Comparison of ENCODE assay signal across 8 cellular contexts in genomic region chr21:34807146-34807880, GRCh38.
DNase-seq lines count a peak whose midpoint lies in the region; ATAC-seq and TF ChIP-seq lines count a peak whose summit lies in the region.

No MANE protein-coding gene starts in this region.

- DNase-seq in M059J (ENCODE audit: low read depth) (peak; percentile 100), activated T-cell treated with anti-CD3 and anti-CD28 coated beads for 1 hour (ENCODE audit: low read depth) (peak; percentile 35), fibroblast of villous mesenchyme (ENCODE audit: low read depth) (peak; percentile 97), DMS153 treated with DMSO at 0.1 percent for 48 hours (lab: John Stamatoyannopoulos, UW; ENCODE audit: unreplicated experiment) (no peak), SKM-1 (lab: John Stamatoyannopoulos, UW; ENCODE audit: unreplicated experiment) (no peak)
- DNase-seq in stimulated activated CD4-positive, alpha-beta T cell treated with anti-CD3 and anti-CD28 coated beads, Interleukin-4, amount 100 ng/mL, for 24 hours: peak; percentile 77

- ATAC-seq in GM18909 (IDR thresholded peaks at IDR 0.05; ENCODE audit: poor library complexity, unreplicated experiment): peak; percentile 71
- no peak for ATAC-seq in HG02840 (IDR thresholded peaks at IDR 0.05; ENCODE audit: low FRiP score, unreplicated experiment)

- TF ChIP-seq CTCF in fibroblast of villous mesenchyme (IDR thresholded peaks at IDR 0.05; ENCODE audit: insufficient read depth, low read depth, low read length): no peak

- H3K4me3 ChIP-seq in fibroblast of villous mesenchyme (ENCODE audit: low read depth, low read length): no peak overlapping the region

Comparison
In these comparisons a context has a peak if more than half of its experiments do, and no peak if none do; other contexts are left out.
1. DNase-seq: peak in M059J (single experiment), activated T-cell treated with anti-CD3 and anti-CD28 coated beads for 1 hour (single experiment), fibroblast of villous mesenchyme (single experiment) and stimulated activated CD4-positive, alpha-beta T cell treated with anti-CD3 and anti-CD28 coated beads, Interleukin-4, amount 100 ng/mL, for 24 hours (single experiment); none in DMS153 treated with DMSO at 0.1 percent for 48 hours (single experiment) and SKM-1 (single experiment).